ENCODE assay signal across 16 cellular contexts in genomic region chr6:7532232-7532631, GRCh38. TPM values are rescaled to one million over a fixed set of nuclear protein-coding genes. Genes with fewer than 3 reads are reported as not detected.
DNase-seq lines count a peak whose midpoint lies in the region; ATAC-seq, FAIRE-seq and TF ChIP-seq lines count a peak whose summit lies in the region.
"Had no signal": no experiment of that assay in that cellular context is flagged by ENCODE, and none has a peak within 500 bp of the region (broad histone marks: within the 10 kb centered on the region; RNA-seq: fewer than 3 reads in every experiment).

No MANE protein-coding gene starts in this region.

- no peak for TF ChIP-seq CTCF in epithelial cell of esophagus (IDR thresholded peaks at IDR 0.05; ENCODE audit: insufficient read depth, low read depth, low read length, missing control alignments)

- H2AK5ac ChIP-seq in neuronal stem cell (ENCODE audit: low read depth, low read length): no peak overlapping the region

- TF ChIP-seq POLR2A in H54 (IDR thresholded peaks at IDR 0.05; ENCODE audit: low read depth, low read length): no peak

- H3K36me3 ChIP-seq in mucosa of rectum (ENCODE audit: control insufficient read depth in 2 of 2, insufficient read depth in 2 of 2, low read length in 2 of 2) (no peaks in the 10 kb centered on the region), neuronal stem cell (replicated peaks in 1 of 2; ENCODE audit: control insufficient read depth in 2 of 2, insufficient read depth in 2 of 2, low read length in 2 of 2) (no peaks in the 10 kb centered on the region)
- H3K36me3 ChIP-seq: heart left ventricle, Peyer's patch had no signal

- no peak overlapping the region for H2BK5ac ChIP-seq in neuronal stem cell (ENCODE audit: low read length)

- H4K91ac ChIP-seq in neuronal stem cell (ENCODE audit: low read depth, low read length, poor library complexity): no peak overlapping the region

- no peak overlapping the region for H3K18ac ChIP-seq in neuronal stem cell (ENCODE audit: low read length)

- no peak overlapping the region for H2BK12ac ChIP-seq in neuronal stem cell (ENCODE audit: low read length)

- H3K4me1 ChIP-seq in mucosa of rectum (ENCODE audit: control insufficient read depth in 2 of 2, insufficient read depth in 2 of 2, low read length in 2 of 2) (peaks cover 0 to 13% of the 10 kb centered on the region in 2 donors), neuronal stem cell (ENCODE audit: control insufficient read depth in 2 of 2, insufficient read depth in 1 of 2, low read depth in 1 of 2, low read length in 2 of 2) (peaks cover 0 to 5% of the 10 kb centered on the region in 2 donors)
- H3K4me1 ChIP-seq: Peyer's patch had no signal

- no peak overlapping the region for H2AFZ ChIP-seq in neuronal stem cell (ENCODE audit: low read length)

- no peak overlapping the region for H3K4me2 ChIP-seq in neuronal stem cell (ENCODE audit: insufficient read depth, low read length, poor library complexity, severe bottlenecking)

- ATAC-seq in HG03442 (IDR thresholded peaks at IDR 0.05; ENCODE audit: unreplicated experiment): no peak
- ATAC-seq: activated CD8-positive, alpha-beta T cell treated with anti-CD3 and anti-CD28 coated beads for 36 hours; heart left ventricle had no signal

- H4K8ac ChIP-seq in neuronal stem cell (ENCODE audit: low read depth, low read length): no peak overlapping the region

- no peak overlapping the region for H2BK15ac ChIP-seq in neuronal stem cell (ENCODE audit: low read length)

- H3K14ac ChIP-seq in neuronal stem cell (ENCODE audit: low read length): no peak overlapping the region

- H3K9ac ChIP-seq in mucosa of rectum (ENCODE audit: low read depth in 1 of 2, low read length in 2 of 2) (peak overlapping the region in 1 of 2 donors; percentile 49), neuronal stem cell (ENCODE audit: low read depth, low read length, poor library complexity) (no peak overlapping the region)

- H3K23ac ChIP-seq in neuronal stem cell (ENCODE audit: low read depth, low read length, poor library complexity): no peak overlapping the region

- H3K79me1 ChIP-seq in neuronal stem cell (ENCODE audit: low read depth, low read length): no peaks in the 10 kb centered on the region

- DNase-seq in DMS53 (lab: John Stamatoyannopoulos, UW): peak; percentile 90
- DNase-seq in NCI-H2029 (lab: John Stamatoyannopoulos, UW): peak; percentile 59
- DNase-seq in epithelial cell of esophagus (ENCODE audit: low read depth): peak; percentile 97
- DNase-seq in H54 (ENCODE audit: insufficient read length, low spot score): no peak
- DNase-seq in GM03348 (ENCODE audit: low spot score): no peak
- DNase-seq in neuronal stem cell (ENCODE audit: low spot score): no peak
- DNase-seq: activated CD8-positive, alpha-beta T cell treated with anti-CD3 and anti-CD28 coated beads for 36 hours; activated effector memory CD4-positive, alpha-beta T cell treated with anti-CD3 and anti-CD28 coated beads, Interleukin-2, amount 50 U/mL, for 16 hours; heart left ventricle; Kasumi-1; stimulated activated CD4-positive, alpha-beta T cell treated with anti-CD3 and anti-CD28 coated beads, Interleukin-4, amount 100 ng/mL, for 24 hours; stimulated activated naive CD4-positive, alpha-beta T cell had no signal

- H3K27me3 ChIP-seq in mucosa of rectum (ENCODE audit: control insufficient read depth in 2 of 2, insufficient read depth in 2 of 2, low read length in 2 of 2) (no peaks in the 10 kb centered on the region), neuronal stem cell (ENCODE audit: control insufficient read depth in 3 of 3, insufficient read depth in 3 of 3, low read depth in 1 of 3, low read length in 3 of 3) (peaks cover 0 to 72% (median 0%) of the 10 kb centered on the region in 3 experiments)
- H3K27me3 ChIP-seq: Peyer's patch had no signal

- WGBS in neuronal stem cell (ENCODE audit: extremely low coverage in 2 of 2, insufficient read length in 2 of 2, insufficient replicate concordance in 1 of 2), 2 donors: no CpG with 5 or more reads among the region's 6 CpGs

- H2BK120ac ChIP-seq in neuronal stem cell (ENCODE audit: low read depth, low read length): no peak overlapping the region

- H3K27ac ChIP-seq in mucosa of rectum (ENCODE audit: low read depth in 2 of 2, low read length in 2 of 2) (peak overlapping the region; percentile 61 to 88), neuronal stem cell (replicated peaks; ENCODE audit: low read length) (no peak overlapping the region)
- H3K27ac ChIP-seq: heart left ventricle, Peyer's patch had no signal

- H3K4me3 ChIP-seq in epithelial cell of esophagus (ENCODE audit: low read length) (peak overlapping the region; percentile 30), mucosa of rectum (ENCODE audit: low read length in 2 of 2) (peak overlapping the region in 1 of 2 donors; percentile 1), neuronal stem cell (ENCODE audit: low read length in 2 of 2) (no peak overlapping the region)
- H3K4me3 ChIP-seq: heart left ventricle, Peyer's patch had no signal

- no peaks in the 10 kb centered on the region for H3K9me3 ChIP-seq in mucosa of rectum (ENCODE audit: control insufficient read depth in 2 of 2, low read length in 2 of 2)
- no peaks in the 10 kb centered on the region for H3K9me3 ChIP-seq in neuronal stem cell (replicated peaks in 1 of 2; ENCODE audit: control insufficient read depth in 2 of 2, insufficient read depth in 1 of 2, low read depth in 1 of 2, low read length in 2 of 2)
- H3K9me3 ChIP-seq: heart left ventricle, Peyer's patch had no signal

- H3K4ac ChIP-seq in neuronal stem cell (ENCODE audit: low read length): no peak overlapping the region

- FAIRE-seq in H54 (lab: Jason Lieb, UNC): no peak
- FAIRE-seq: endometrium had no signal

RNA-seq across cellular contexts. Expression of gene DSP, which starts 9.2 kb away (rescaled TPM):
- polyA plus RNA-seq in neuronal stem cell (2013, experiment 1 of 2): 19.9 TPM
- polyA plus RNA-seq in neuronal stem cell (2013, experiment 2 of 2): 19.7 TPM

RNA-seq across cellular contexts. Expression of gene SNRNP48, which starts 57.8 kb away (rescaled TPM):
- polyA plus RNA-seq in neuronal stem cell (2013, experiment 1 of 2): 30.2 TPM
- 31.2 TPM for polyA plus RNA-seq in neuronal stem cell (2013, experiment 2 of 2)

Comparison
In these comparisons a context has a peak if more than half of its experiments do, and no peak if none do; other contexts are left out.
1. DNase-seq: peak in DMS53 (single experiment), NCI-H2029 (single experiment) and epithelial cell of esophagus (single experiment); none in H54 (single experiment), GM03348 (single experiment) and neuronal stem cell (single experiment).